1 cellular context compared by ENCODE assay signal in genomic region chr22:22216450-22216959, GRCh38.
TF ChIP-seq lines count a peak whose summit lies in the region.

No MANE protein-coding gene starts in this region.

TF ChIP-seq in K562, 482 proteins besides CTCF, POLR2A, EP300 and RAD21 (continued from another document):
- TF ChIP-seq MED1 (CRISPR knock-in tag; IDR thresholded peaks at IDR 0.05; ENCODE audit: borderline replicate concordance), result 0 out of 2 replicates have a peak, but pooled peaks have one; percentile 56
- peak; percentile 46 for TF ChIP-seq PRDM10 (IDR thresholded peaks at IDR 0.05; ENCODE audit: partially characterized antibody)
- TF ChIP-seq SETDB1 (IDR thresholded peaks at IDR 0.05; ENCODE audit: low read length), result peak; percentile 50
- peak; percentile 9; the same call in 1 of the 2 replicates for TF ChIP-seq ZNF184 (CRISPR knock-in tag; IDR thresholded peaks at IDR 0.05)
- peak; percentile 63 for TF ChIP-seq SNRNP70 (optimal IDR thresholded peaks at IDR 0.05; ENCODE audit: low read depth, low read length)
- TF ChIP-seq TFAP4 (CRISPR knock-in tag; IDR thresholded peaks at IDR 0.05; ENCODE audit: borderline replicate concordance), result 0 out of 2 replicates have a peak, but pooled peaks have one; percentile 4
- no peak for TF ChIP-seq BRCA1 (IDR thresholded peaks at IDR 0.05)
- TF ChIP-seq BRCA1 (CRISPR knock-in tag; IDR thresholded peaks at IDR 0.05), result peak; percentile 58; the same call in 1 of the 2 replicates
- TF ChIP-seq STAG1 (CRISPR knock-in tag; IDR thresholded peaks at IDR 0.05; ENCODE audit: borderline replicate concordance), result peak; percentile 49; the same call in 1 of the 2 replicates
- TF ChIP-seq POLR2G (IDR thresholded peaks at IDR 0.05; ENCODE audit: low read depth, low read length), result no peak
- no peak for TF ChIP-seq NCOA4 (IDR thresholded peaks at IDR 0.05; ENCODE audit: partially characterized antibody)
- TF ChIP-seq MLX (CRISPR knock-in tag; conservative IDR thresholded peaks at IDR 0.05), result peak in 1 of 2 experiments; percentile 46; a peak in 1 of 4 replicates
- TF ChIP-seq ARID3B (CRISPR knock-in tag; IDR thresholded peaks at IDR 0.05; ENCODE audit: borderline replicate concordance), result no peak
- no peak for TF ChIP-seq WHSC1 (IDR thresholded peaks at IDR 0.05; ENCODE audit: low read length)
- no peak for TF ChIP-seq SMAD4 (CRISPR knock-in tag; conservative IDR thresholded peaks at IDR 0.05)
- 0 out of 2 replicates have a peak, but pooled peaks have one; percentile 20 for TF ChIP-seq ZNF511 (CRISPR knock-in tag; IDR thresholded peaks at IDR 0.05)
- TF ChIP-seq JUND (IDR thresholded peaks at IDR 0.05; ENCODE audit: borderline replicate concordance, low read depth, low read length), result 0 out of 2 replicates have a peak, but pooled peaks have one; percentile 17
- no peak for TF ChIP-seq JUND (tag; IDR thresholded peaks at IDR 0.05; ENCODE audit: borderline replicate concordance, low read depth, low read length)
- TF ChIP-seq ATF1 (CRISPR knock-in tag; IDR thresholded peaks at IDR 0.05), result no peak
- TF ChIP-seq ATF1 (tag; IDR thresholded peaks at IDR 0.05), result no peak
- TF ChIP-seq ZNF436 (CRISPR knock-in tag; IDR thresholded peaks at IDR 0.05), result 0 out of 2 replicates have a peak, but pooled peaks have one; percentile 3
- TF ChIP-seq HMG20B (CRISPR knock-in tag; IDR thresholded peaks at IDR 0.05), result 0 out of 2 replicates have a peak, but pooled peaks have one; percentile 30
- TF ChIP-seq DLX4 (CRISPR knock-in tag; IDR thresholded peaks at IDR 0.05), result 0 out of 2 replicates have a peak, but pooled peaks have one; percentile 45
